8 cellular contexts compared by ENCODE assay signal in genomic region chr10:99926925-99927718, GRCh38.
DNase-seq lines count a peak whose midpoint lies in the region; ATAC-seq and TF ChIP-seq lines count a peak whose summit lies in the region.
"Had no signal": no experiment of that assay in that cellular context is flagged by ENCODE, and none has a peak within 500 bp of the region (broad histone marks: within the 10 kb centered on the region; RNA-seq: fewer than 3 reads in every experiment).

No MANE protein-coding gene starts in this region.

- H3K27ac Mint-ChIP-seq in activated CD8-positive, alpha-beta memory T cell treated with anti-CD3 and anti-CD28 coated beads, Interleukin-2, amount 10 ng/mL, durations not matched to agents 7 days and 5 days, result no peak overlapping the region
- H3K27ac Mint-ChIP-seq: activated naive CD8-positive, alpha-beta T cell treated with anti-CD3 and anti-CD28 coated beads, Interleukin-2, amount 10 ng/mL, durations not matched to agents 7 days and 5 days had no signal

- H3K27me3 ChIP-seq in tibial nerve, result no peaks in the 10 kb centered on the region

- TF ChIP-seq CTCF in cardiac fibroblast (IDR thresholded peaks at IDR 0.05; ENCODE audit: low read depth, low read length), result no peak
- no peak for TF ChIP-seq CTCF in tibial nerve (IDR thresholded peaks at IDR 0.05)

- H3K9me3 ChIP-seq in tibial nerve, result no peaks in the 10 kb centered on the region

- CTCF ChIA-PET in activated CD8-positive, alpha-beta memory T cell treated with anti-CD3 and anti-CD28 coated beads, Interleukin-2, amount 10 ng/mL, durations not matched to agents 7 days and 5 days (lab: Charles Lee), result interaction anchor here (0.8 to 1.4 kb wide), 3 partner anchors 11 to 81 kb away, joined by 3 read pairs; no protein-coding TSS in a partner anchor

- no peak for TF ChIP-seq POLR2A in tibial nerve (IDR thresholded peaks at IDR 0.05)

- H3K4me3 Mint-ChIP-seq in activated CD8-positive, alpha-beta memory T cell treated with anti-CD3 and anti-CD28 coated beads, Interleukin-2, amount 10 ng/mL, durations not matched to agents 7 days and 5 days, result no peak overlapping the region
- H3K4me3 Mint-ChIP-seq: activated naive CD8-positive, alpha-beta T cell treated with anti-CD3 and anti-CD28 coated beads, Interleukin-2, amount 10 ng/mL, durations not matched to agents 7 days and 5 days had no signal

- H3K36me3 ChIP-seq in tibial nerve, result no peaks in the 10 kb centered on the region

- no peak for TF ChIP-seq EP300 in tibial nerve (IDR thresholded peaks at IDR 0.05)

- WGBS in tibial nerve, 2 donors, result 46% methylated on average over 9 of the region's 9 CpGs

- H3K4me1 Mint-ChIP-seq in activated CD8-positive, alpha-beta memory T cell treated with anti-CD3 and anti-CD28 coated beads, Interleukin-2, amount 10 ng/mL, durations not matched to agents 7 days and 5 days, result peaks cover 4% of the 10 kb centered on the region

- no peak overlapping the region for H3K4me3 ChIP-seq in cardiac fibroblast (replicated peaks in 1 of 2; ENCODE audit: low read depth in 2 of 2, low read length in 2 of 2)
- peak overlapping the region in 1 of 4 donors; percentile 14 for H3K4me3 ChIP-seq in tibial nerve

- ATAC-seq in left lobe of liver, result peak; percentile 14
- no peak for ATAC-seq in activated CD8-positive, alpha-beta memory T cell treated with anti-CD3 and anti-CD28 coated beads, Interleukin-2, amount 10 ng/mL, durations not matched to agents 7 days and 5 days

- peaks cover 0 to 55% (median 23%) of the 10 kb centered on the region in 4 donors for H3K4me1 ChIP-seq in tibial nerve

- DNase-seq in LHCN-M2 (ENCODE audit: low read depth) (peak; percentile 48), cardiac fibroblast (ENCODE audit: low read depth in 2 of 2) (peak; percentile 69 to 73), left lobe of liver (ENCODE audit: low spot score) (peak; percentile 67), tibial nerve (ENCODE audit: low spot score in 2 of 2) (peak in 1 of 2 donors; percentile 28), globus pallidus (ENCODE audit: low spot score) (no peak), NCI-H1436 treated with DMSO at 0.1 percent for 48 hours (lab: John Stamatoyannopoulos, UW) (no peak)
- DNase-seq in activated CD8-positive, alpha-beta memory T cell treated with anti-CD3 and anti-CD28 coated beads, Interleukin-2, amount 10 ng/mL, durations not matched to agents 7 days and 5 days, result no peak
- DNase-seq: activated naive CD8-positive, alpha-beta T cell treated with anti-CD3 and anti-CD28 coated beads, Interleukin-2, amount 10 ng/mL, durations not matched to agents 7 days and 5 days had no signal

- H3K27ac ChIP-seq in tibial nerve, result peak overlapping the region in 3 of 4 donors; percentile 41 to 77 (median 70)

- no peaks in the 10 kb centered on the region for H3K36me3 Mint-ChIP-seq in activated CD8-positive, alpha-beta memory T cell treated with anti-CD3 and anti-CD28 coated beads, Interleukin-2, amount 10 ng/mL, durations not matched to agents 7 days and 5 days

- no peaks in the 10 kb centered on the region for H3K9me3 Mint-ChIP-seq in activated CD8-positive, alpha-beta memory T cell treated with anti-CD3 and anti-CD28 coated beads, Interleukin-2, amount 10 ng/mL, durations not matched to agents 7 days and 5 days (ENCODE audit: low read depth)

- no peaks in the 10 kb centered on the region for H3K27me3 Mint-ChIP-seq in activated CD8-positive, alpha-beta memory T cell treated with anti-CD3 and anti-CD28 coated beads, Interleukin-2, amount 10 ng/mL, durations not matched to agents 7 days and 5 days
- H3K27me3 Mint-ChIP-seq: activated naive CD8-positive, alpha-beta T cell treated with anti-CD3 and anti-CD28 coated beads, Interleukin-2, amount 10 ng/mL, durations not matched to agents 7 days and 5 days had no signal

Comparison
In these comparisons a context has a peak if more than half of its experiments do, and no peak if none do; other contexts are left out.
1. DNase-seq: peak in LHCN-M2 (single experiment), cardiac fibroblast (2 of 2) and left lobe of liver (single experiment); none in globus pallidus (single experiment), activated CD8-positive, alpha-beta memory T cell treated with anti-CD3 and anti-CD28 coated beads, Interleukin-2, amount 10 ng/mL, durations not matched to agents 7 days and 5 days (single experiment) and NCI-H1436 treated with DMSO at 0.1 percent for 48 hours (single experiment).